In the genomic region with DNA sequence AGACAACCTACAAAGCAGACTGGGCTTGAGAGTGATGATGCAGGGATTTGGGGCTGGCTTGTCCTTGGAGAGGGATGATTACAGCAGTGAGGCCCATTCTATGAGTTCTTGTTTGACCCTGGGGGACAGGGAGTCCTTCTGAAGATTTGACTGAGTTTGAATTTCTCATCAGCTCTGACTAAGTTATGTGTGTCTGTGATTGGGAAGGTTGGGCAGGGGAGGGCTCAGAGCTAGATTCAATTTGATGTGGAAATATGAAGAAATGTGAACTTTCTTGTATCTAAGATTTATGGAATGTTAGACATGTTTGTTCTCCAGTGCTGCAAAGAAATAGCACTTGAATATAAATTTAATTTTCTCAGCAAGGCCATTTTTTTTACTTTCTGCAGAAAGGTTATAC, we compare ENCODE assay signal across 21 cellular contexts. TPM values are rescaled to one million over a fixed set of nuclear protein-coding genes. Genes with fewer than 3 reads are reported as not detected.
DNase-seq lines count a peak whose midpoint lies in the region; ATAC-seq, FAIRE-seq and TF ChIP-seq lines count a peak whose summit lies in the region.
"Had no signal": no experiment of that assay in that cellular context is flagged by ENCODE, and none has a peak within 500 bp of the region (broad histone marks: within the 10 kb centered on the region; RNA-seq: fewer than 3 reads in every experiment).

No MANE protein-coding gene starts in this region.

- no peak overlapping the region for H4K12ac ChIP-seq in trophoblast cell (ENCODE audit: low read depth, low read length)

- H3K27ac Mint-ChIP-seq in HFFc6 (peak overlapping the region; percentile 88), astrocyte (ENCODE audit: unreplicated experiment) (peak overlapping the region; percentile 90)
- H3K27ac Mint-ChIP-seq: CD4-positive, CD25-positive, alpha-beta regulatory T cell had no signal

- H3K27me3 ChIP-seq in astrocyte (ENCODE audit: insufficient read depth, low read length) (no peaks in the 10 kb centered on the region), trophoblast cell (ENCODE audit: insufficient read depth, low read length) (no peaks in the 10 kb centered on the region)
- H3K27me3 ChIP-seq: SJCRH30 had no signal

- ATAC-seq in GM21423 (IDR thresholded peaks at IDR 0.05; ENCODE audit: unreplicated experiment) (no peak), GM21367 (IDR thresholded peaks at IDR 0.05; ENCODE audit: unreplicated experiment) (no peak)
- ATAC-seq: HCT116 had no signal

- H4K91ac ChIP-seq in trophoblast cell (ENCODE audit: low read depth, low read length), result peak overlapping the region; percentile 33

- H3K4me1 Mint-ChIP-seq in HFFc6 (ENCODE audit: low read depth) (peaks cover 42% of the 10 kb centered on the region), astrocyte (ENCODE audit: low read depth, unreplicated experiment) (peaks cover 23% of the 10 kb centered on the region)
- H3K4me1 Mint-ChIP-seq: CD4-positive, CD25-positive, alpha-beta regulatory T cell had no signal

- H3K4me3 Mint-ChIP-seq in HFFc6 (no peak overlapping the region), astrocyte (ENCODE audit: unreplicated experiment) (no peak overlapping the region)
- H3K4me3 Mint-ChIP-seq: CD4-positive, CD25-positive, alpha-beta regulatory T cell had no signal

- H3K79me2 ChIP-seq in astrocyte (ENCODE audit: insufficient read depth, low read length) (no peaks in the 10 kb centered on the region), trophoblast cell (ENCODE audit: control insufficient read depth, insufficient read depth, low read length, poor library complexity) (no peaks in the 10 kb centered on the region)

- FAIRE-seq in astrocyte (lab: Jason Lieb, UNC), result no peak
- FAIRE-seq: GM19239, HTR-8/SVneo had no signal

- no peak overlapping the region for H3K9ac ChIP-seq in astrocyte (ENCODE audit: low read length)
- no peak overlapping the region for H3K9ac ChIP-seq in trophoblast cell (ENCODE audit: low read length)

- H3K27me3 Mint-ChIP-seq in HFFc6 (ENCODE audit: insufficient read depth) (no peaks in the 10 kb centered on the region; the same call in none of the 2 replicates), astrocyte (ENCODE audit: low read depth, unreplicated experiment) (peaks cover 4% of the 10 kb centered on the region)

- H3K79me1 ChIP-seq in trophoblast cell (ENCODE audit: low read length), result peaks cover 9% of the 10 kb centered on the region

- peaks cover 4% of the 10 kb centered on the region for H3K4me1 ChIP-seq in astrocyte (ENCODE audit: insufficient read depth, low read length)
- H3K4me1 ChIP-seq in trophoblast cell (ENCODE audit: control insufficient read depth in 1 of 2, insufficient read depth in 2 of 2, low read length in 2 of 2), result peaks cover 2 to 15% of the 10 kb centered on the region in 2 experiments
- H3K4me1 ChIP-seq: SJCRH30 had no signal

- DNase-seq in HFFc6 (no peak), astrocyte (ENCODE audit: low read depth) (no peak), fibroblast of pulmonary artery (ENCODE audit: low read depth) (peak; percentile 31), trophoblast cell (peak; percentile 45 to 80), NCI-H146 treated with DMSO at 0.1 percent for 48 hours (lab: John Stamatoyannopoulos, UW; ENCODE audit: unreplicated experiment) (no peak), SK-N-DZ (ENCODE audit: low spot score) (no peak)
- DNase-seq: Caco-2; CD4-positive, CD25-positive, alpha-beta regulatory T cell; DMS153; NCI-H2029 treated with DMSO at 0.1 percent for 48 hours; NCI-H510A; NCI-H774; SJCRH30 had no signal

- no peak overlapping the region for H3K23ac ChIP-seq in trophoblast cell (ENCODE audit: low read length)

- H3K18ac ChIP-seq in trophoblast cell (ENCODE audit: low read length), result no peak overlapping the region

- H4K8ac ChIP-seq in trophoblast cell (ENCODE audit: low read depth, low read length), result no peak overlapping the region

- H2BK5ac ChIP-seq in trophoblast cell (ENCODE audit: low read depth, low read length, poor library complexity), result peak overlapping the region; percentile 17

- H2AFZ ChIP-seq in astrocyte (ENCODE audit: low read depth, low read length) (no peak overlapping the region), trophoblast cell (ENCODE audit: insufficient read depth, low read length, poor library complexity) (no peak overlapping the region)

- H3K36me3 Mint-ChIP-seq in HFFc6 (ENCODE audit: low read depth), result peaks cover 18% of the 10 kb centered on the region
- peaks cover 9% of the 10 kb centered on the region for H3K36me3 Mint-ChIP-seq in astrocyte (ENCODE audit: low read depth, unreplicated experiment)

- no peak overlapping the region for H2AK5ac ChIP-seq in trophoblast cell (ENCODE audit: low read length)

- no peak overlapping the region for H3K4me2 ChIP-seq in astrocyte (ENCODE audit: low read length)
- H3K4me2 ChIP-seq in trophoblast cell (ENCODE audit: low read length), result no peak overlapping the region

- H3K27ac ChIP-seq in astrocyte (ENCODE audit: low read depth, low read length) (no peak overlapping the region), trophoblast cell (ENCODE audit: low read depth, low read length) (peak overlapping the region; percentile 77)
- H3K27ac ChIP-seq: RWPE1, SJCRH30 had no signal

- H3K4ac ChIP-seq in trophoblast cell (ENCODE audit: low read depth, low read length), result no peak overlapping the region

- H3K4me3 ChIP-seq in astrocyte (ENCODE audit: insufficient read depth, low read depth, low read length) (no peak overlapping the region), fibroblast of pulmonary artery (replicated peaks; ENCODE audit: low read depth, low read length) (no peak overlapping the region), trophoblast cell (ENCODE audit: low read depth, low read length) (no peak overlapping the region)
- H3K4me3 ChIP-seq: SJCRH30 had no signal

- H2BK12ac ChIP-seq in trophoblast cell (ENCODE audit: low read length), result no peak overlapping the region

- H3K9me3 Mint-ChIP-seq in HFFc6, result peaks cover 15% of the 10 kb centered on the region
- peaks cover 19% of the 10 kb centered on the region for H3K9me3 Mint-ChIP-seq in astrocyte (ENCODE audit: unreplicated experiment)

- peak overlapping the region; percentile 34 for H3K14ac ChIP-seq in trophoblast cell (ENCODE audit: low read length)

- no peak overlapping the region for H2BK120ac ChIP-seq in trophoblast cell (ENCODE audit: insufficient read depth, low read length, poor library complexity)

- H3K9me3 ChIP-seq in astrocyte (ENCODE audit: insufficient read depth, low read depth, low read length) (peaks cover 3% of the 10 kb centered on the region), trophoblast cell (ENCODE audit: insufficient read depth, low read depth, low read length) (no peaks in the 10 kb centered on the region)
- H3K9me3 ChIP-seq: Caco-2, SJCRH30 had no signal

- no peaks in the 10 kb centered on the region for H4K20me1 ChIP-seq in astrocyte (ENCODE audit: insufficient read depth, low read length)

- no peak for TF ChIP-seq CTCF in HFFc6 (IDR thresholded peaks at IDR 0.05)
- no peak for TF ChIP-seq CTCF in astrocyte (IDR thresholded peaks at IDR 0.05; ENCODE audit: insufficient read depth, low read depth, low read length)
- no peak for TF ChIP-seq CTCF in fibroblast of pulmonary artery (IDR thresholded peaks at IDR 0.05; ENCODE audit: low read length, missing control alignments)

- H3K36me3 ChIP-seq in astrocyte (ENCODE audit: insufficient read depth, low read length) (no peaks in the 10 kb centered on the region), trophoblast cell (ENCODE audit: control insufficient read depth in 1 of 2, insufficient read depth in 2 of 2, low read length in 2 of 2) (no peaks in the 10 kb centered on the region)
- H3K36me3 ChIP-seq: SJCRH30 had no signal

RNA-seq across cellular contexts. Expression of gene IL1R2, which starts 19.9 kb away (rescaled TPM):
- total RNA-seq in HFFc6 (2021; fragmentation: NEBNext Ultra II Directional; extraction: Animal tissue kit (Norgen Biotek cat#: 25700)), result under 1 TPM in 2 of 6 experiments, not detected in 4; 0.25 to 0.36 TPM
- total RNA-seq in astrocyte, result 0.34 TPM in 1 of 2 replicates, not detected in the other
- polyA plus RNA-seq in trophoblast cell (2013), result 1.0 and 1.4 TPM in 2 replicates
- polyA plus RNA-seq in SK-N-DZ (2014; cell fraction: cytosol; rRNA removed), result not detected in 2 replicates
- not detected in 2 replicates for polyA plus RNA-seq in SK-N-DZ (2014; cell fraction: nucleus; rRNA removed)
- total RNA-seq: A673, LHCN-M2, SJCRH30 had no signal

Comparison
In these comparisons a context has a peak if more than half of its experiments do, and no peak if none do; other contexts are left out.
1. DNase-seq: peak in fibroblast of pulmonary artery (single experiment) and trophoblast cell (2 of 2); none in HFFc6 (single experiment), astrocyte (single experiment), NCI-H146 treated with DMSO at 0.1 percent for 48 hours (single experiment) and SK-N-DZ (single experiment).